Comparison of ENCODE assay signal across 15 cellular contexts in genomic region chr5:136141561-136141960, GRCh38. TPM values are rescaled to one million over a fixed set of nuclear protein-coding genes. Genes with fewer than 3 reads are reported as not detected.
DNase-seq lines count a peak whose midpoint lies in the region; ATAC-seq and TF ChIP-seq lines count a peak whose summit lies in the region.
"Had no signal": no experiment of that assay in that cellular context is flagged by ENCODE, and none has a peak within 500 bp of the region (broad histone marks: within the 10 kb centered on the region; RNA-seq: fewer than 3 reads in every experiment).

No MANE protein-coding gene starts in this region.

- H3K9me3 Mint-ChIP-seq in activated naive CD8-positive, alpha-beta T cell treated with anti-CD3 and anti-CD28 coated beads, Interleukin-2, amount 50 U/mL, for 24 hours = no peaks in the 10 kb centered on the region
- no peaks in the 10 kb centered on the region for H3K9me3 Mint-ChIP-seq in activated naive CD8-positive, alpha-beta T cell treated with anti-CD3 and anti-CD28 coated beads for 36 hours
- no peaks in the 10 kb centered on the region for H3K9me3 Mint-ChIP-seq in activated T-helper 1 cell treated with anti-CD3 and anti-CD28 coated beads, Interleukin-12 subunit alpha, Interleukin-12 subunit beta, Interleukin-2, Interleukin-4 antibody, amounts not matched to agents 30 ng/mL and 10 ng/mL and 1 ng/mL, durations not matched to agents 14 hours and 24 hours and 36 hours

- H3K4me1 ChIP-seq in psoas muscle = peaks cover 79% of the 10 kb centered on the region
- H3K4me1 ChIP-seq in sigmoid colon = peaks cover 0 to 88% (median 62%) of the 10 kb centered on the region in 4 donors

- intact Hi-C loops in psoas muscle (cut with DNase I) = no loop called here
- intact Hi-C loops in activated T-helper 1 cell treated with anti-CD3 and anti-CD28 coated beads, Interleukin-12 subunit alpha, Interleukin-12 subunit beta, Interleukin-2, Interleukin-4 antibody, amounts not matched to agents 30 ng/mL and 10 ng/mL and 1 ng/mL, durations not matched to agents 14 hours and 24 hours and 36 hours (cut with micrococcal nuclease) = loop anchor here (1.0 kb wide), 1 partner anchor 8 kb away; no protein-coding TSS in a partner anchor
- intact Hi-C loops in sigmoid colon (cut with DNase I) = no loop called here

- H3K27ac ChIP-seq in psoas muscle = no peak overlapping the region
- no peak overlapping the region for H3K27ac ChIP-seq in sigmoid colon
- H3K27ac ChIP-seq: adrenal gland, epithelial cell of prostate had no signal

- H3K36me3 Mint-ChIP-seq in activated naive CD8-positive, alpha-beta T cell treated with anti-CD3 and anti-CD28 coated beads, Interleukin-2, amount 50 U/mL, for 24 hours (ENCODE audit: low read depth) = no peaks in the 10 kb centered on the region
- H3K36me3 Mint-ChIP-seq in activated naive CD8-positive, alpha-beta T cell treated with anti-CD3 and anti-CD28 coated beads for 36 hours = no peaks in the 10 kb centered on the region
- no peaks in the 10 kb centered on the region for H3K36me3 Mint-ChIP-seq in activated T-helper 1 cell treated with anti-CD3 and anti-CD28 coated beads, Interleukin-12 subunit alpha, Interleukin-12 subunit beta, Interleukin-2, Interleukin-4 antibody, amounts not matched to agents 30 ng/mL and 10 ng/mL and 1 ng/mL, durations not matched to agents 14 hours and 24 hours and 36 hours (ENCODE audit: low read depth)

- H3K36me3 ChIP-seq in psoas muscle (ENCODE audit: insufficient read depth in 1 of 2, low read depth in 1 of 2) = no peaks in the 10 kb centered on the region
- no peaks in the 10 kb centered on the region for H3K36me3 ChIP-seq in sigmoid colon
- H3K36me3 ChIP-seq: adrenal gland had no signal

- TF ChIP-seq EP300 in sigmoid colon (IDR thresholded peaks at IDR 0.05) = no peak

- DNase-seq in activated naive CD8-positive, alpha-beta T cell treated with anti-CD3 and anti-CD28 coated beads, Interleukin-2, amount 50 U/mL, for 24 hours = no peak
- no peak for DNase-seq in activated naive CD8-positive, alpha-beta T cell treated with anti-CD3 and anti-CD28 coated beads for 36 hours
- DNase-seq in NCI-H82 treated with DMSO at 0.1 percent for 48 hours (lab: John Stamatoyannopoulos, UW; ENCODE audit: unreplicated experiment) (no peak), psoas muscle (no peak), sigmoid colon (no peak)
- DNase-seq in activated T-helper 1 cell treated with anti-CD3 and anti-CD28 coated beads, Interleukin-12 subunit alpha, Interleukin-12 subunit beta, Interleukin-2, Interleukin-4 antibody, amounts not matched to agents 30 ng/mL and 10 ng/mL and 1 ng/mL, durations not matched to agents 14 hours and 24 hours and 36 hours (ENCODE audit: low spot score) = no peak
- DNase-seq: activated CD4-positive, alpha-beta T cell treated with anti-CD3 and anti-CD28 coated beads for 48 hours; adrenal gland; EL; NCI-H1105 treated with DMSO at 0.1 percent for 48 hours; stimulated activated naive CD4-positive, alpha-beta T cell treated with Interleukin-2 at 50 U/mL for 16 hours had no signal

- peak; percentile 65 for ATAC-seq in activated naive CD8-positive, alpha-beta T cell treated with anti-CD3 and anti-CD28 coated beads, Interleukin-2, amount 50 U/mL, for 24 hours
- ATAC-seq in HG02588 (IDR thresholded peaks at IDR 0.05; ENCODE audit: unreplicated experiment) = peak; percentile 72
- peak; percentile 91 for ATAC-seq in HG03378 (IDR thresholded peaks at IDR 0.05; ENCODE audit: unreplicated experiment)
- no peak for ATAC-seq in psoas muscle

- no peak overlapping the region for H3K27ac Mint-ChIP-seq in activated naive CD8-positive, alpha-beta T cell treated with anti-CD3 and anti-CD28 coated beads, Interleukin-2, amount 50 U/mL, for 24 hours
- H3K27ac Mint-ChIP-seq in activated naive CD8-positive, alpha-beta T cell treated with anti-CD3 and anti-CD28 coated beads for 36 hours = no peak overlapping the region
- H3K27ac Mint-ChIP-seq in activated T-helper 1 cell treated with anti-CD3 and anti-CD28 coated beads, Interleukin-12 subunit alpha, Interleukin-12 subunit beta, Interleukin-2, Interleukin-4 antibody, amounts not matched to agents 30 ng/mL and 10 ng/mL and 1 ng/mL, durations not matched to agents 14 hours and 24 hours and 36 hours = no peak overlapping the region

- no peaks in the 10 kb centered on the region for H3K27me3 Mint-ChIP-seq in activated naive CD8-positive, alpha-beta T cell treated with anti-CD3 and anti-CD28 coated beads, Interleukin-2, amount 50 U/mL, for 24 hours
- H3K27me3 Mint-ChIP-seq in activated naive CD8-positive, alpha-beta T cell treated with anti-CD3 and anti-CD28 coated beads for 36 hours = peaks cover 5% of the 10 kb centered on the region
- peaks cover 5% of the 10 kb centered on the region for H3K27me3 Mint-ChIP-seq in activated T-helper 1 cell treated with anti-CD3 and anti-CD28 coated beads, Interleukin-12 subunit alpha, Interleukin-12 subunit beta, Interleukin-2, Interleukin-4 antibody, amounts not matched to agents 30 ng/mL and 10 ng/mL and 1 ng/mL, durations not matched to agents 14 hours and 24 hours and 36 hours (ENCODE audit: insufficient read depth)

- H3K4me3 Mint-ChIP-seq in activated naive CD8-positive, alpha-beta T cell treated with anti-CD3 and anti-CD28 coated beads, Interleukin-2, amount 50 U/mL, for 24 hours = no peak overlapping the region
- no peak overlapping the region for H3K4me3 Mint-ChIP-seq in activated naive CD8-positive, alpha-beta T cell treated with anti-CD3 and anti-CD28 coated beads for 36 hours
- H3K4me3 Mint-ChIP-seq in activated T-helper 1 cell treated with anti-CD3 and anti-CD28 coated beads, Interleukin-12 subunit alpha, Interleukin-12 subunit beta, Interleukin-2, Interleukin-4 antibody, amounts not matched to agents 30 ng/mL and 10 ng/mL and 1 ng/mL, durations not matched to agents 14 hours and 24 hours and 36 hours = no peak overlapping the region

- H3K27me3 ChIP-seq in psoas muscle (ENCODE audit: insufficient read depth in 3 of 3, low read length in 2 of 3) = no peaks in the 10 kb centered on the region
- H3K27me3 ChIP-seq in sigmoid colon = no peaks in the 10 kb centered on the region
- H3K27me3 ChIP-seq: adrenal gland had no signal

- H3K4me1 Mint-ChIP-seq in activated naive CD8-positive, alpha-beta T cell treated with anti-CD3 and anti-CD28 coated beads, Interleukin-2, amount 50 U/mL, for 24 hours = peaks cover 4% of the 10 kb centered on the region
- H3K4me1 Mint-ChIP-seq in activated naive CD8-positive, alpha-beta T cell treated with anti-CD3 and anti-CD28 coated beads for 36 hours = peaks cover 13% of the 10 kb centered on the region
- H3K4me1 Mint-ChIP-seq in activated T-helper 1 cell treated with anti-CD3 and anti-CD28 coated beads, Interleukin-12 subunit alpha, Interleukin-12 subunit beta, Interleukin-2, Interleukin-4 antibody, amounts not matched to agents 30 ng/mL and 10 ng/mL and 1 ng/mL, durations not matched to agents 14 hours and 24 hours and 36 hours (ENCODE audit: low read depth) = peaks cover 8% of the 10 kb centered on the region

- TF ChIP-seq POLR2A in sigmoid colon (IDR thresholded peaks at IDR 0.05) = no peak

- H3K4me3 ChIP-seq in psoas muscle (no peak overlapping the region), sigmoid colon (no peak overlapping the region)
- H3K4me3 ChIP-seq: adrenal gland had no signal

- no peaks in the 10 kb centered on the region for H3K9me3 ChIP-seq in psoas muscle
- H3K9me3 ChIP-seq in sigmoid colon = no peaks in the 10 kb centered on the region
- H3K9me3 ChIP-seq: adrenal gland had no signal

- TF ChIP-seq CTCF in psoas muscle (IDR thresholded peaks at IDR 0.05) = no peak
- no peak for TF ChIP-seq CTCF in sigmoid colon (IDR thresholded peaks at IDR 0.05)

RNA-seq across cellular contexts. Expression of gene SMAD5, which starts 8.9 kb away (rescaled TPM):
- total RNA-seq in activated naive CD8-positive, alpha-beta T cell treated with anti-CD3 and anti-CD28 coated beads for 36 hours = 10 to 100 TPM; 10.1 to 10.4 TPM
- total RNA-seq in psoas muscle (10 to 100 TPM; 35.8 to 49.6 (median 39.8) TPM), sigmoid colon (10 to 100 TPM; 47.6 to 85.0 (median 59.8) TPM)
- polyA plus RNA-seq in psoas muscle (10 to 100 TPM in 1 of 3 donors, 1 to 10 TPM in 2; 9.2 to 22.5 (median 9.8) TPM), sigmoid colon (1 to 10 TPM; 4.9 to 9.7 (median 6.6) TPM)
- 17.9 TPM in 2 replicates for total RNA-seq in activated T-helper 1 cell treated with anti-CD3 and anti-CD28 coated beads, Interleukin-12 subunit alpha, Interleukin-12 subunit beta, Interleukin-2, Interleukin-4 antibody, amounts not matched to agents 30 ng/mL and 10 ng/mL and 1 ng/mL, durations not matched to agents 14 hours and 24 hours and 36 hours

RNA-seq across cellular contexts. Expression of gene SMIM32, which starts 51.4 kb away (rescaled TPM):
- not detected for total RNA-seq in activated naive CD8-positive, alpha-beta T cell treated with anti-CD3 and anti-CD28 coated beads for 36 hours
- total RNA-seq in psoas muscle (under 1 TPM in 2 of 4 donors, not detected in 2; 0.36 to 0.82 TPM), sigmoid colon (under 1 TPM in 1 of 4 donors, not detected in 3; 0.36 TPM)
- polyA plus RNA-seq in psoas muscle (under 1 TPM in 2 of 3 donors, not detected in 1; 0.06 to 0.10 TPM), sigmoid colon (10 to 100 TPM in 2 of 3 donors, 1 to 10 TPM in 1; 8.6 to 10.8 (median 10.7) TPM)
- total RNA-seq in activated T-helper 1 cell treated with anti-CD3 and anti-CD28 coated beads, Interleukin-12 subunit alpha, Interleukin-12 subunit beta, Interleukin-2, Interleukin-4 antibody, amounts not matched to agents 30 ng/mL and 10 ng/mL and 1 ng/mL, durations not matched to agents 14 hours and 24 hours and 36 hours = not detected in 2 replicates
- total RNA-seq: adrenal gland had no signal
- polyA plus RNA-seq: adrenal gland, AG04450 had no signal

Comparison
In these comparisons a context has a peak if more than half of its experiments do, and no peak if none do; other contexts are left out.
1. ATAC-seq: peak in activated naive CD8-positive, alpha-beta T cell treated with anti-CD3 and anti-CD28 coated beads, Interleukin-2, amount 50 U/mL, for 24 hours (single experiment), HG02588 (single experiment) and HG03378 (single experiment); none in psoas muscle (0 of 4).